ENCODE assay signal across 28 cellular contexts in the genomic region with DNA sequence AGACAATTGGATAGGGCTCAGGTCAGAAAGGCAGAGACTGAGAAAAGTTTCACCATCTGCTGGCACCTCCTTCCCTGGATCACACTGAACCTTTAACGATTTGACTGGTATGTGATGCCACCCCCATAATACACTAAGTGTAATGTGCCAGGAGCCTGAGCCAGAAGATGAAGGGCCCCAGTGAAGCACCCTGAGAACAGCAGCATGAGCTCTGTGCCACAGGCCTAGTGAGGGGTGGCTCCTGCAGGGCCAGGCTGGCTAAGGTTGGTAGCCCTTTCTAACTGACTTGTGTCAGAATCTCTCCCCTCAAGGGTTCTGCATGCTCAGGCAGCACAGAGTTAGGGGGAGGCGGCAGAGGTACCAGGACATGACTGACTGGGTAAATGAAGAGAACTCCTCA.
"Had no signal": no experiment of that assay in that cellular context is flagged by ENCODE, and none has a peak within 500 bp of the region (broad histone marks: within the 10 kb centered on the region; RNA-seq: fewer than 3 reads in every experiment).

No MANE protein-coding gene starts in this region.

- H3K36me3 ChIP-seq: esophagus squamous epithelium, stomach, tibial artery, upper lobe of left lung had no signal

- H3K27ac ChIP-seq: esophagus squamous epithelium, neural progenitor cell, parathyroid adenoma, stomach, tibial artery, upper lobe of left lung had no signal

- H3K27me3 ChIP-seq: esophagus squamous epithelium, neural progenitor cell, stomach, tibial artery, upper lobe of left lung had no signal

- H3K27me3 Mint-ChIP-seq: progenitor cell of endocrine pancreas had no signal

- H3K4me1 Mint-ChIP-seq: immature natural killer cell, naive B cell had no signal

- H3K4me3 ChIP-seq: esophagus squamous epithelium, lung, neural progenitor cell, smooth muscle cell, stomach, tibial artery, upper lobe of left lung had no signal

- DNase-seq: cortex of kidney; effector memory CD8-positive, alpha-beta T cell; erythroblast; esophagus squamous epithelium; foreskin melanocyte; immature natural killer cell; islet precursor cell; kidney glomerular epithelial cell; left colon; naive B cell; stimulated activated CD4-positive, alpha-beta T cell treated with anti-CD3 and anti-CD28 coated beads, Interleukin-12 subunit alpha, Interleukin-12 subunit beta, amount 100 ng/mL, for 4 hours; stimulated activated CD4-positive, alpha-beta T cell treated with anti-CD3 and anti-CD28 coated beads, Interleukin-1b, Interleukin-23, amount 100 ng/mL, for 48 hours; stimulated activated CD4-positive, alpha-beta T cell treated with anti-CD3 and anti-CD28 coated beads, Interleukin-4, amount 100 ng/mL, for 1 hour; stimulated activated CD8-positive, alpha-beta memory T cell treated with anti-CD3 and anti-CD28 coated beads, Interleukin-4, amount 100 ng/mL, for 48 hours; stimulated activated naive CD4-positive, alpha-beta T cell treated with Interleukin-2 at 50 U/mL for 16 hours; stomach; tibial artery; upper lobe of left lung had no signal

- H3K4me3 Mint-ChIP-seq: effector memory CD8-positive, alpha-beta T cell; immature natural killer cell; memory B cell; naive B cell; natural killer cell treated with Interleukin-12 subunit alpha and Interleukin-12 subunit beta and Interleukin-15 and Interleukin-18, amount 100 ng/mL, for 72 hours; neural progenitor cell had no signal

- H3K27ac Mint-ChIP-seq: effector memory CD8-positive, alpha-beta T cell; immature natural killer cell; memory B cell; naive B cell; natural killer cell treated with Interleukin-12 subunit alpha and Interleukin-12 subunit beta and Interleukin-15 and Interleukin-18, amount 100 ng/mL, for 72 hours; neural progenitor cell; progenitor cell of endocrine pancreas had no signal

- H3K9me3 Mint-ChIP-seq: effector memory CD8-positive, alpha-beta T cell; natural killer cell treated with Interleukin-12 subunit alpha and Interleukin-12 subunit beta and Interleukin-15 and Interleukin-18, amount 100 ng/mL, for 72 hours; neural progenitor cell had no signal

- FAIRE-seq: endometrium, urothelium cell line had no signal

- H3K36me3 Mint-ChIP-seq: immature natural killer cell; memory B cell; naive B cell; natural killer cell treated with Interleukin-12 subunit alpha and Interleukin-12 subunit beta and Interleukin-15 and Interleukin-18, amount 100 ng/mL, for 72 hours; neural progenitor cell had no signal

- H3K9me3 ChIP-seq: esophagus squamous epithelium, stomach, tibial artery, upper lobe of left lung had no signal

- H3K4me1 ChIP-seq: parathyroid adenoma had no signal

- ATAC-seq: effector memory CD8-positive, alpha-beta T cell; left colon; natural killer cell treated with Interleukin-12 subunit alpha and Interleukin-12 subunit beta and Interleukin-15 and Interleukin-18, amount 100 ng/mL, for 72 hours; sciatic nerve had no signal

- H3K4me2 ChIP-seq: neural progenitor cell, smooth muscle cell had no signal

- H3K9ac ChIP-seq: neural progenitor cell, parathyroid adenoma had no signal

- H2AFZ ChIP-seq: neural progenitor cell, parathyroid adenoma had no signal
